In genomic region chr12:120584343-120585149, GRCh38 we compare ENCODE assay signal across 8 cellular contexts. TPM values are rescaled to one million over a fixed set of nuclear protein-coding genes. Genes with fewer than 3 reads are reported as not detected.
DNase-seq lines count a peak whose midpoint lies in the region; ATAC-seq, FAIRE-seq and TF ChIP-seq lines count a peak whose summit lies in the region.

No MANE protein-coding gene starts in this region.

- H3K27me3 ChIP-seq in pancreas = no peaks in the 10 kb centered on the region

- no peaks in the 10 kb centered on the region for H3K9me3 ChIP-seq in pancreas

- DNase-seq in SHP77 treated with DMSO at 0.1 percent for 48 hours (lab: John Stamatoyannopoulos, UW) (peak; percentile 14), SHP77 (lab: John Stamatoyannopoulos, UW) (no peak), RKO (ENCODE audit: low spot score) (peak; percentile 41), Right ventricle myocardium superior (peak; percentile 76), pancreas (peak; percentile 31 to 83 (median 52))
- DNase-seq in activated gamma-delta T cell treated with anti-CD3 and anti-CD28 coated beads, Interleukin-2, amount 50 U/mL, for 16 hours (ENCODE audit: low read depth) = peak; percentile 11

- H3K4me3 ChIP-seq in pancreas = peak overlapping the region; percentile 9 to 62 (median 34)
- H3K4me3 ChIP-seq in urinary bladder (ENCODE audit: low read depth, low read length) = peak overlapping the region; percentile 40

- H3K36me3 ChIP-seq in pancreas (peaks cover 0 to 6% (median 0%) of the 10 kb centered on the region in 3 donors), urinary bladder (ENCODE audit: insufficient read depth) (no peaks in the 10 kb centered on the region)

- FAIRE-seq in pancreas (lab: Jason Lieb, UNC) = no peak

- intact Hi-C loops in Right ventricle myocardium superior (cut with DNase I) (loop anchor here (2.0 to 10.0 kb wide), 4 partner anchors 68 to 510 kb away; no protein-coding TSS in a partner anchor), pancreas (cut with DNase I) (loop anchor here in 2 of 3 donors (5.0 to 10.0 kb wide), 2 partner anchors 60 to 128 kb away; partner anchors contain the start of genes CABP1 (in 1 of the 2) and UNC119B (in 1 of the 2))

- WGBS in pancreas, 2 donors = 2 to 4% methylated on average over 40 to 65 of the region's 65 CpGs
- WGBS in urinary bladder = 2% methylated on average over 65 of the region's 65 CpGs

- H3K27ac ChIP-seq in pancreas (peak overlapping the region in 1 of 4 donors; percentile 28), urinary bladder (ENCODE audit: low read depth) (no peak overlapping the region)

- peak; percentile 46 for ATAC-seq in Right ventricle myocardium superior (ENCODE audit: poor library complexity)
- ATAC-seq in pancreas = peak; percentile 37 to 50 (median 40)
- ATAC-seq in HG02678 (IDR thresholded peaks at IDR 0.05; ENCODE audit: unreplicated experiment) = no peak

- TF ChIP-seq CTCF in pancreas (IDR thresholded peaks at IDR 0.05) = no peak

- H3K4me1 ChIP-seq in pancreas (peaks cover 6 to 12% (median 6%) of the 10 kb centered on the region in 3 donors), urinary bladder (ENCODE audit: insufficient read depth) (no peaks in the 10 kb centered on the region)

RNA-seq across cellular contexts. Expression of gene POP5, which starts 3.3 kb away (rescaled TPM):
- total RNA-seq in Right ventricle myocardium superior (40.9 TPM), pancreas (10 to 100 TPM; 10.5 to 23.5 (median 14.7) TPM), urinary bladder (25.4 TPM)
- polyA plus RNA-seq in pancreas (10 to 100 TPM; 54.4 to 66.7 TPM), urinary bladder (38.9 TPM)

RNA-seq across cellular contexts. Expression of gene RNF10, which starts 50.4 kb away (rescaled TPM):
- total RNA-seq in Right ventricle myocardium superior = 242 TPM
- total RNA-seq in pancreas = 100 to 1,000 TPM in 3 of 6 donors, 10 to 100 TPM in 3; 92.5 to 151 (median 98.6) TPM
- polyA plus RNA-seq in pancreas = 100 to 1,000 TPM; 120 to 127 TPM
- total RNA-seq in urinary bladder = 86.6 TPM
- polyA plus RNA-seq in urinary bladder = 98.4 TPM

RNA-seq across cellular contexts. Expression of gene COQ5, which starts 55.6 kb away (rescaled TPM):
- total RNA-seq in Right ventricle myocardium superior = 44.0 TPM
- total RNA-seq in pancreas = 10 to 100 TPM in 5 of 6 donors, 1 to 10 TPM in 1; 7.2 to 16.1 (median 11.6) TPM
- polyA plus RNA-seq in pancreas = 10 to 100 TPM; 17.0 to 24.3 TPM
- 26.8 TPM for total RNA-seq in urinary bladder
- 25.0 TPM for polyA plus RNA-seq in urinary bladder

RNA-seq across cellular contexts. Expression of gene CABP1, which starts 55.9 kb away (rescaled TPM):
- total RNA-seq in Right ventricle myocardium superior = 6.5 TPM
- total RNA-seq in pancreas = under 1 TPM; 0.12 to 0.87 (median 0.46) TPM
- 1 to 10 TPM; 3.3 to 5.7 TPM for polyA plus RNA-seq in pancreas
- 4.9 TPM for total RNA-seq in urinary bladder
- 10.4 TPM for polyA plus RNA-seq in urinary bladder

Comparison
In these comparisons a context has a peak if more than half of its experiments do, and no peak if none do; other contexts are left out.
1. DNase-seq: peak in SHP77 treated with DMSO at 0.1 percent for 48 hours (single experiment), RKO (single experiment), activated gamma-delta T cell treated with anti-CD3 and anti-CD28 coated beads, Interleukin-2, amount 50 U/mL, for 16 hours (single experiment), Right ventricle myocardium superior (single experiment) and pancreas (6 of 6); none in SHP77 (0 of 2).